8 cellular contexts compared by ENCODE assay signal in the genomic region with DNA sequence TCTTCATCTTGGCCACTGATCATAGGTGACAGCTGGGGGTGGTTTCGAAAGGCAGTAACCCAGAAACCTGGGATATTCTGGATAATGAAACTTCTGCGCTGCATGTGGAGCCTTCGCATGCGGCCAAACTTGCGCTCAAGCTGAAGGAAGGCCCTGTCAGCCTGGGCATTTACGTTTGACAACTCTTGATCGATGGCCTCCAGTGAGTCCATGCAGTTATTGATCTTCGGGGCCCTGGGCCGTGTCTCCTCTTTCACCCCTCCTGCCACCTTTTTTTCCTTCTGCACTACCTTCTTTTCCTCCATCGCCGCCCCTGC. TPM values are rescaled to one million over a fixed set of nuclear protein-coding genes. Genes with fewer than 3 reads are reported as not detected.
DNase-seq lines count a peak whose midpoint lies in the region; ATAC-seq and TF ChIP-seq lines count a peak whose summit lies in the region.

No MANE protein-coding gene starts in this region.

- H4K20me1 ChIP-seq in SK-N-SH (ENCODE audit: insufficient read depth): peaks cover 3% of the 10 kb centered on the region; the same call in 1 of the 2 replicates

- H3K27me3 ChIP-seq in SK-N-SH (ENCODE audit: insufficient read depth) (no peaks in the 10 kb centered on the region), iPS DF 6.9 (ENCODE audit: control insufficient read depth, insufficient read depth, low read length) (no peaks in the 10 kb centered on the region)

- peaks cover 14% of the 10 kb centered on the region for H3K36me3 Mint-ChIP-seq in stimulated activated effector memory CD8-positive, alpha-beta T cell treated with anti-CD3 and anti-CD28 coated beads, Interleukin-12 subunit alpha, Interleukin-12 subunit beta, amount 100 ng/mL, for 72 hours

- peak overlapping the region; percentile 89 for H3K9ac ChIP-seq in SK-N-SH

- no peaks in the 10 kb centered on the region for H3K9me3 ChIP-seq in SK-N-SH
- no peaks in the 10 kb centered on the region for H3K9me3 ChIP-seq in iPS DF 6.9 (ENCODE audit: control insufficient read depth, insufficient read depth, low read length)

- TF ChIP-seq RAD21 in SK-N-SH (IDR thresholded peaks at IDR 0.05; ENCODE audit: low read length): no peak

- WGBS in SK-N-SH (ENCODE audit: low lambda C conversion rate): 20% methylated on average over 11 of the region's 11 CpGs
- WGBS in iPS DF 6.9 (ENCODE audit: insufficient coverage, insufficient read length): no CpG with 5 or more reads among the region's 11 CpGs

- ATAC-seq in GM19455 (IDR thresholded peaks at IDR 0.05; ENCODE audit: unreplicated experiment) (no peak), GM19328 (IDR thresholded peaks at IDR 0.05; ENCODE audit: unreplicated experiment) (no peak)
- ATAC-seq in stimulated activated effector memory CD8-positive, alpha-beta T cell treated with anti-CD3 and anti-CD28 coated beads, Interleukin-12 subunit alpha, Interleukin-12 subunit beta, amount 100 ng/mL, for 72 hours: no peak

- CTCF ChIA-PET in SK-N-SH (lab: Yijun Ruan, JAX): interaction anchor here (1.4 to 7.0 kb wide), 3 partner anchors 15 to 141 kb away, joined by 3 to 52 read pairs (median 39); no protein-coding TSS in a partner anchor

- H3K27ac ChIP-seq in SK-N-SH (ENCODE audit: low read depth in 2 of 2, low read length in 1 of 2) (peak overlapping the region; percentile 92 to 97; a peak in 2 of 4 replicates), iPS DF 6.9 (ENCODE audit: low read length) (no peak overlapping the region), skin epidermis (peak overlapping the region; percentile 31 to 96 (median 88))

- no peaks in the 10 kb centered on the region for H3K9me2 ChIP-seq in SK-N-SH

- no peak for TF ChIP-seq EP300 in SK-N-SH (IDR thresholded peaks at IDR 0.05; ENCODE audit: borderline replicate concordance in 1 of 2, low read depth in 1 of 2, low read length in 1 of 2)

- peaks cover 17 to 18% of the 10 kb centered on the region in 2 experiments for H3K36me3 ChIP-seq in SK-N-SH (replicated peaks in 1 of 2; ENCODE audit: control insufficient read depth in 1 of 2, insufficient read depth in 2 of 2, low read length in 1 of 2)
- H3K36me3 ChIP-seq in iPS DF 6.9 (ENCODE audit: control insufficient read depth, insufficient read depth, low read length): no peaks in the 10 kb centered on the region

- no peak overlapping the region for H2AFZ ChIP-seq in SK-N-SH (ENCODE audit: low read depth)

- no peak overlapping the region for H3K4me3 Mint-ChIP-seq in stimulated activated effector memory CD8-positive, alpha-beta T cell treated with anti-CD3 and anti-CD28 coated beads, Interleukin-12 subunit alpha, Interleukin-12 subunit beta, amount 100 ng/mL, for 72 hours

- H3K4me3 ChIP-seq in GM12864 (ENCODE audit: low read depth, low read length): peak overlapping the region; percentile 71
- H3K4me3 ChIP-seq in SK-N-SH (ENCODE audit: low read depth in 2 of 2, low read length in 1 of 2): peak overlapping the region; percentile 92 to 99
- H3K4me3 ChIP-seq in iPS DF 6.9 (ENCODE audit: low read length): peak overlapping the region; percentile 81; the same call in 1 of the 2 replicates
- peak overlapping the region; percentile 75 to 100 (median 95) for H3K4me3 ChIP-seq in skin epidermis

- no peak for DNase-seq in GM12864 (ENCODE audit: low read depth)
- DNase-seq in SK-N-SH: no peak
- no peak for DNase-seq in iPS DF 6.9 (ENCODE audit: low read depth, low spot score)
- no peak for DNase-seq in midbrain (lab: John Stamatoyannopoulos, UW)
- DNase-seq in stimulated activated effector memory CD8-positive, alpha-beta T cell treated with anti-CD3 and anti-CD28 coated beads, Interleukin-12 subunit alpha, Interleukin-12 subunit beta, amount 100 ng/mL, for 72 hours (ENCODE audit: low spot score in 2 of 2): no peak

- peaks cover 19 to 32% of the 10 kb centered on the region in 2 experiments; a peak in 3 of 4 replicates for H3K4me1 ChIP-seq in SK-N-SH (ENCODE audit: control insufficient read depth in 1 of 2, insufficient read depth in 2 of 2, low read depth in 1 of 2, low read length in 1 of 2)
- H3K4me1 ChIP-seq in iPS DF 6.9 (ENCODE audit: control insufficient read depth, insufficient read depth, low read length): peaks cover 3% of the 10 kb centered on the region; the same call in 1 of the 2 replicates

- H3K4me2 ChIP-seq in SK-N-SH: peak overlapping the region; percentile 92

- H3F3A ChIP-seq in SK-N-SH (replicated peaks; ENCODE audit: insufficient read depth): peaks cover 10% of the 10 kb centered on the region

- peaks cover 7% of the 10 kb centered on the region for H3K4me1 Mint-ChIP-seq in stimulated activated effector memory CD8-positive, alpha-beta T cell treated with anti-CD3 and anti-CD28 coated beads, Interleukin-12 subunit alpha, Interleukin-12 subunit beta, amount 100 ng/mL, for 72 hours

- TF ChIP-seq CTCF in GM12864 (IDR thresholded peaks at IDR 0.05; ENCODE audit: low read depth, low read length, missing control alignments) (no peak), SK-N-SH (IDR thresholded peaks at IDR 0.05) (no peak)

- peaks cover 76% of the 10 kb centered on the region for H3K79me2 ChIP-seq in SK-N-SH (ENCODE audit: insufficient read depth)

- no peaks in the 10 kb centered on the region for H3K9me3 Mint-ChIP-seq in stimulated activated effector memory CD8-positive, alpha-beta T cell treated with anti-CD3 and anti-CD28 coated beads, Interleukin-12 subunit alpha, Interleukin-12 subunit beta, amount 100 ng/mL, for 72 hours

- POLR2A ChIA-PET in SK-N-SH (lab: Yijun Ruan, JAX): interaction anchor here (1.9 to 3.1 kb wide), 3 partner anchors 24 to 118 kb away, joined by 4 to 34 read pairs (median 5); a partner anchor contains a TSS

- H3K27ac Mint-ChIP-seq in stimulated activated effector memory CD8-positive, alpha-beta T cell treated with anti-CD3 and anti-CD28 coated beads, Interleukin-12 subunit alpha, Interleukin-12 subunit beta, amount 100 ng/mL, for 72 hours: no peak overlapping the region

TF ChIP-seq in SK-N-SH, 30 proteins besides CTCF, POLR2A, EP300 and RAD21:
- TF ChIP-seq TEAD4 (IDR thresholded peaks at IDR 0.05; ENCODE audit: borderline replicate concordance, insufficient read depth) (no peak), NFIC (IDR thresholded peaks at IDR 0.05; ENCODE audit: borderline replicate concordance) (no peak), MEF2A (IDR thresholded peaks at IDR 0.05; ENCODE audit: borderline replicate concordance, low read depth) (no peak), TCF12 (IDR thresholded peaks at IDR 0.05) (no peak), FOXJ3 (CRISPR knock-in tag; IDR thresholded peaks at IDR 0.05) (no peak)
- TF ChIP-seq, protein P1, sequence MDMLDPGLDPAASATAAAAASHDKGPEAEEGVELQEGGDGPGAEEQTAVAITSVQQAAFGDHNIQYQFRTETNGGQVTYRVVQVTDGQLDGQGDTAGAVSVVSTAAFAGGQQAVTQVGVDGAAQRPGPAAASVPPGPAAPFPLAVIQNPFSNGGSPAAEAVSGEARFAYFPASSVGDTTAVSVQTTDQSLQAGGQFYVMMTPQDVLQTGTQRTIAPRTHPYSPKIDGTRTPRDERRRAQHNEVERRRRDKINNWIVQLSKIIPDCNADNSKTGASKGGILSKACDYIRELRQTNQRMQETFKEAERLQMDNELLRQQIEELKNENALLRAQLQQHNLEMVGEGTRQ (IDR thresholded peaks at IDR 0.05; ENCODE audit: borderline replicate concordance, low read depth, low read length): no peak
- TF ChIP-seq, protein P2, sequence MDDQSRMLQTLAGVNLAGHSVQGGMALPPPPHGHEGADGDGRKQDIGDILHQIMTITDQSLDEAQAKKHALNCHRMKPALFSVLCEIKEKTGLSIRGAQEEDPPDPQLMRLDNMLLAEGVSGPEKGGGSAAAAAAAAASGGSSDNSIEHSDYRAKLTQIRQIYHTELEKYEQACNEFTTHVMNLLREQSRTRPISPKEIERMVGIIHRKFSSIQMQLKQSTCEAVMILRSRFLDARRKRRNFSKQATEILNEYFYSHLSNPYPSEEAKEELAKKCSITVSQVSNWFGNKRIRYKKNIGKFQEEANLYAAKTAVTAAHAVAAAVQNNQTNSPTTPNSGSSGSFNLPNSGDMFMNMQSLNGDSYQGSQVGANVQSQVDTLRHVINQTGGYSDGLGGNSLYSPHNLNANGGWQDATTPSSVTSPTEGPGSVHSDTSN (IDR thresholded peaks at IDR 0.05): no peak

RNA-seq across cellular contexts. Expression of a gene that starts 0.7 kb away (rescaled TPM):
- polyA plus RNA-seq in SK-N-SH (2012; rRNA removed): 29.1 and 44.5 TPM in 2 replicates
- polyA plus RNA-seq in SK-N-SH (2012; cell fraction: cytosol; rRNA removed): 26.3 and 28.2 TPM in 2 replicates
- 83.0 and 97.0 TPM in 2 replicates for polyA plus RNA-seq in SK-N-SH (2012; cell fraction: nucleus; rRNA removed)

RNA-seq across cellular contexts. Expression of a gene that starts 26.6 kb away (rescaled TPM):
- polyA plus RNA-seq in SK-N-SH (2012; rRNA removed): 27.9 and 31.7 TPM in 2 replicates
- 26.8 and 27.8 TPM in 2 replicates for polyA plus RNA-seq in SK-N-SH (2012; cell fraction: cytosol; rRNA removed)
- 13.0 and 19.1 TPM in 2 replicates for polyA plus RNA-seq in SK-N-SH (2012; cell fraction: nucleus; rRNA removed)
